ENCODE assay signal across 23 cellular contexts in the genomic region with DNA sequence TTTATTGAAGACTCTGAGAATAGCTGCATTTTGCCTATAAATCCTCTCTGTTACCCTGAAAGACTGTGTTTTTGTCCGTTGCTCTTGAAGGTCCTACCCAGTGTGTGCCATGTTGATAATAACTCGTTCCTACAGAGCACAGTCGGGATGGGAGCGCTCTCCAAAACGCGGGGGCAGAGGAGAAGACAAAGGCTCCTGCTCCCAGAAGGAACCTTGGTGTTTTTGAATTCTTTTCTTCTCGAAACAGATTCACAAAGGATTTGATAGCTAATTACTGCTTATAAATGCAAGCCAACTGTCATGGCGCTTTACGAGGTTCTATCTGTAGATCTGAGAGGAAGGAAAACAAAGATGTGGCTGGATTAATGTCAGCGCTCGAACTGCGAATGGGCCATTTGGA.
"Had no signal": no experiment of that assay in that cellular context is flagged by ENCODE, and none has a peak within 500 bp of the region (broad histone marks: within the 10 kb centered on the region; RNA-seq: fewer than 3 reads in every experiment).

No MANE protein-coding gene starts in this region.

- H3K9me3 ChIP-seq: MG63, SK-N-SH had no signal

- H3K9me2 ChIP-seq: SK-N-SH had no signal

- H3K4me3 Mint-ChIP-seq: T-cell had no signal

- H3K4me2 ChIP-seq: SK-N-SH had no signal

- DNase-seq: KBM-7, MG63, NCI-H1092, NCI-H1105 treated with DMSO at 0.1 percent for 48 hours, NCI-H1417 treated with DMSO at 0.1 percent for 48 hours, NCI-H146, NCI-H1694 treated with DMSO at 0.1 percent for 48 hours, NCI-H1930, NCI-H2081, NCI-H2107, NCI-H2171, NCI-H226, NCI-H446, NCI-H510A, NCI-H524 treated with DMSO at 0.1 percent for 48 hours, NCI-H69, NCI-H774, Right ventricle myocardium superior, RPMI8226, SIG-M5, SK-N-SH, SW 1271, T-cell had no signal

- H3K27ac Mint-ChIP-seq: T-cell had no signal

- H3K9me3 Mint-ChIP-seq: T-cell had no signal

- H3K36me3 Mint-ChIP-seq: T-cell had no signal

- H3K9ac ChIP-seq: SK-N-SH had no signal

- H3K4me1 Mint-ChIP-seq: T-cell had no signal

- ATAC-seq: T-cell had no signal

- H3K4me3 ChIP-seq: MG63 had no signal

- H3K36me3 ChIP-seq: MG63 had no signal

- H3K27me3 ChIP-seq: MG63 had no signal
